Comparison of ENCODE assay signal across 8 cellular contexts in the genomic region with DNA sequence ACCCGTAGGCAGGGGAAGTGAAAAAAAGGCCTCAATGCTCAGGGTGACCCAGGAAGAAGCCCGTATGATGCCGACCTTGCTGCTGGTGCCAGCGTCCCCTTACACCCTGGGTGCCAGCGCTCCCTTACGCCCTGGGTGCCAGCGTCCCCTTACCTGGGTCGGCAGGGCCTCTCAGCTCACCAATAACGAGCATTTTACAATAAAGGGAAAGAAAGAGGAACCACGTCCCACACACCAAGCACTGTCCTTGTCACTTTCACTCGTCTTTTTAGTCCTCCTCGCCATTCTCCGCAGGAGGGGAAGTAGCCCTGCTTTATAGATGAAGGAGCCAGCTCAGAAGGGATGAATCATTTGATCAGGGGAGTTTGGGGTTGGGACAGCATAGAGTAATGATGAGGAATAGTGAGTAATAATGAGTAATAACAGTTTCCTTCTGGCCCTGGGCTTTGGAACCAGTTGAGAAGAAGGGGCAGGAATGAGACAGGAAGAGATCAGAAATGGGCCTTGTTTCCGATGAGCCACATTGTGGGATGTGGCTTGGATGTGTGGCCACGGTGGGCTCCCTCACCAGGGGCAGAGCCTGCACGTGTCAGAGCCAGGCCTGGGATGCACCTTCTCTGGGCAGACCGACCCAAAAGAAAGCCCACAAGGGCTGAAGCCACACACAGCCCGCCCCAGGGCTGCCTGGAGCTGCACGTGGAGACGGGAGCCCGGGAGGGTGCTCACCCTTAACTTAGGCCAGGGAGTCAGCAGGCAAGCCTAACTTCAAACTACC.
A peak's percentile ranks its signal among the peaks of the same experiment; 100 is the strongest.
DNase-seq lines count a peak whose midpoint lies in the region; ATAC-seq and TF ChIP-seq lines count a peak whose summit lies in the region.

No MANE protein-coding gene starts in this region.

- H3K4me3 ChIP-seq in AG04449 (ENCODE audit: low read depth, low read length) (no peak overlapping the region; the same call in 1 of the 2 replicates), lung (no peak overlapping the region)

- peaks cover 43% of the 10 kb centered on the region for H3K4me1 Mint-ChIP-seq in activated T-cell treated with anti-CD3 and anti-CD28 coated beads, Interleukin-2, amount 50 U/mL, for 72 hours (ENCODE audit: low read depth)

- no peaks in the 10 kb centered on the region for H3K36me3 ChIP-seq in lung (ENCODE audit: control insufficient read depth in 2 of 2, insufficient read depth in 2 of 2, low read length in 2 of 2)

- H3K9me3 ChIP-seq in lung (ENCODE audit: control insufficient read depth in 2 of 2, insufficient read depth in 1 of 2, low read length in 1 of 2) = no peaks in the 10 kb centered on the region

- POLR2A ChIA-PET in AG04449 (lab: Yijun Ruan, JAX) = interaction anchor here (0.7 to 1.9 kb wide), 5 partner anchors 9 to 54 kb away, joined by 3 to 8 read pairs (median 5); no protein-coding TSS in a partner anchor

- DNase-seq in AG04449 (ENCODE audit: low read depth, low spot score) = peak; percentile 77
- peak; percentile 68 for DNase-seq in HK-2 (ENCODE audit: unreplicated experiment)
- peak; percentile 60 to 74 for DNase-seq in activated T-cell treated with anti-CD3 and anti-CD28 coated beads, Interleukin-2, amount 50 U/mL, for 72 hours
- no peak for DNase-seq in lung (ENCODE audit: low spot score)
- no peak for DNase-seq in SKM-1 (lab: John Stamatoyannopoulos, UW; ENCODE audit: unreplicated experiment)
- DNase-seq in foreskin melanocyte = no peak

- peak; percentile 95 to 96 for ATAC-seq in activated T-cell treated with anti-CD3 and anti-CD28 coated beads, Interleukin-2, amount 50 U/mL, for 72 hours (replicated peaks in 1 of 2)
- ATAC-seq in lung (ENCODE audit: insufficient read depth, low FRiP score) (peak; percentile 61), GM19397 (IDR thresholded peaks at IDR 0.05; ENCODE audit: unreplicated experiment) (no peak), GM21723 (IDR thresholded peaks at IDR 0.05; ENCODE audit: unreplicated experiment) (no peak)

- peaks cover 0 to 3% of the 10 kb centered on the region in 2 donors for H3K36me3 Mint-ChIP-seq in activated T-cell treated with anti-CD3 and anti-CD28 coated beads, Interleukin-2, amount 50 U/mL, for 72 hours (ENCODE audit: insufficient read depth in 2 of 2)

- CTCF ChIA-PET in AG04449 (lab: Yijun Ruan, JAX) = interaction anchor here (0.9 to 12.0 kb wide), 5 partner anchors 9 to 75 kb away, joined by 3 to 118 read pairs (median 4); no protein-coding TSS in a partner anchor

- H3K27me3 Mint-ChIP-seq in activated T-cell treated with anti-CD3 and anti-CD28 coated beads, Interleukin-2, amount 50 U/mL, for 72 hours (ENCODE audit: low read depth) = no peaks in the 10 kb centered on the region

- TF ChIP-seq CTCF in AG04449 (IDR thresholded peaks at IDR 0.05; ENCODE audit: insufficient read depth, low read length, missing control alignments) = no peak
- no peak for TF ChIP-seq CTCF in lung (IDR thresholded peaks at IDR 0.05; ENCODE audit: control extremely low read depth, extremely low read depth)

- H3K4me3 Mint-ChIP-seq in activated T-cell treated with anti-CD3 and anti-CD28 coated beads, Interleukin-2, amount 50 U/mL, for 72 hours = peak overlapping the region; percentile 5 to 14

- H3K27ac Mint-ChIP-seq in activated T-cell treated with anti-CD3 and anti-CD28 coated beads, Interleukin-2, amount 50 U/mL, for 72 hours = peak overlapping the region; percentile 74

- peaks cover 0 to 5% of the 10 kb centered on the region in 2 donors for H3K9me3 Mint-ChIP-seq in activated T-cell treated with anti-CD3 and anti-CD28 coated beads, Interleukin-2, amount 50 U/mL, for 72 hours

- H3K27ac ChIP-seq in lung (ENCODE audit: low read depth in 1 of 2, low read length in 1 of 2) = no peak overlapping the region

- peaks cover 11 to 14% of the 10 kb centered on the region in 2 donors for H3K4me1 ChIP-seq in lung (ENCODE audit: control insufficient read depth in 2 of 2, insufficient read depth in 2 of 2, low read length in 2 of 2)

- WGBS in lung, 2 donors = 77 to 80% methylated on average over 21 of the region's 21 CpGs

- H3K27me3 ChIP-seq in lung (ENCODE audit: control insufficient read depth, insufficient read depth) = no peaks in the 10 kb centered on the region

Comparison
In these comparisons a context has a peak if more than half of its experiments do, and no peak if none do; other contexts are left out.
1. DNase-seq: peak in AG04449 (single experiment), HK-2 (single experiment) and activated T-cell treated with anti-CD3 and anti-CD28 coated beads, Interleukin-2, amount 50 U/mL, for 72 hours (2 of 2); none in lung (single experiment), SKM-1 (single experiment) and foreskin melanocyte (single experiment).
2. ATAC-seq: peak in activated T-cell treated with anti-CD3 and anti-CD28 coated beads, Interleukin-2, amount 50 U/mL, for 72 hours (2 of 2) and lung (single experiment); none in GM19397 (single experiment) and GM21723 (single experiment).